In genomic region chr4:168129046-168129772, GRCh38 we compare ENCODE assay signal across 24 cellular contexts. TPM values are rescaled to one million over a fixed set of nuclear protein-coding genes. Genes with fewer than 3 reads are reported as not detected.
DNase-seq lines count a peak whose midpoint lies in the region; TF ChIP-seq lines count a peak whose summit lies in the region.
"Had no signal": no experiment of that assay in that cellular context is flagged by ENCODE, and none has a peak within 500 bp of the region (broad histone marks: within the 10 kb centered on the region; RNA-seq: fewer than 3 reads in every experiment).

No MANE protein-coding gene starts in this region.

- H2AFZ ChIP-seq in osteoblast (ENCODE audit: low read length): peak overlapping the region; percentile 21

- H3K27ac ChIP-seq in osteoblast (ENCODE audit: low read depth, low read length): peak overlapping the region; percentile 36
- H3K27ac ChIP-seq in coronary artery: no peak overlapping the region
- H3K27ac ChIP-seq: RWPE1 had no signal

- H3K9me3 ChIP-seq in HAP-1: no peaks in the 10 kb centered on the region
- H3K9me3 ChIP-seq in osteoblast (ENCODE audit: low read depth, low read length): no peaks in the 10 kb centered on the region

- in situ Hi-C loops in HAP-1 (cut with MboI; ENCODE audit: low sequenced_read_pairs): no loop called here

- DNase-seq in HAP-1 (ENCODE audit: low spot score in 2 of 2): peak; percentile 39 to 95
- DNase-seq in NCI-H526 treated with DMSO at 0.1 percent for 48 hours (lab: John Stamatoyannopoulos, UW): peak; percentile 25
- peak; percentile 71 for DNase-seq in fibroblast of the aortic adventitia (ENCODE audit: low read depth)
- DNase-seq in osteoblast (ENCODE audit: insufficient read length, low spot score, missing footprints): no peak
- no peak for DNase-seq in coronary artery (ENCODE audit: low spot score)
- no peak for DNase-seq in activated effector memory CD4-positive, alpha-beta T cell treated with anti-CD3 and anti-CD28 coated beads, Interleukin-2, amount 50 U/mL, for 16 hours
- no peak for DNase-seq in iPS-NIHi7 (ENCODE audit: extremely low spot score)
- no peak for DNase-seq in SK-N-DZ (ENCODE audit: low spot score)
- DNase-seq: ACHN, GOT3, KBM-7, MV-4-11, NCI-H1105, NCI-H1436 treated with DMSO at 0.1 percent for 48 hours, NCI-H187 treated with DMSO at 0.1 percent for 48 hours, NCI-H446 treated with DMSO at 0.1 percent for 48 hours, NCI-H69, SHP77, SW 1271 had no signal

- TF ChIP-seq CTCF in fibroblast of the aortic adventitia (IDR thresholded peaks at IDR 0.05; ENCODE audit: insufficient read depth, low read length) (no peak), osteoblast (IDR thresholded peaks at IDR 0.05; ENCODE audit: extremely low read depth, low read depth, low read length) (no peak), coronary artery (IDR thresholded peaks at IDR 0.05) (no peak)

- H3K36me3 ChIP-seq in HAP-1 (replicated peaks) (no peaks in the 10 kb centered on the region), osteoblast (ENCODE audit: insufficient read depth, low read length) (no peaks in the 10 kb centered on the region)

- H3K79me2 ChIP-seq in osteoblast (ENCODE audit: insufficient read depth, low read length): no peaks in the 10 kb centered on the region

- H4K20me1 ChIP-seq in osteoblast (ENCODE audit: insufficient read depth, low read length): no peaks in the 10 kb centered on the region

- peaks cover 16% of the 10 kb centered on the region for H3K4me1 ChIP-seq in HAP-1
- H3K4me1 ChIP-seq in osteoblast (ENCODE audit: insufficient read depth, low read length): peaks cover 23% of the 10 kb centered on the region

- no peaks in the 10 kb centered on the region for H3K27me3 ChIP-seq in HAP-1 (ENCODE audit: low read depth)
- H3K27me3 ChIP-seq in osteoblast (ENCODE audit: insufficient read depth, low read length): no peaks in the 10 kb centered on the region

- H3K4me2 ChIP-seq in osteoblast (ENCODE audit: insufficient read depth, low read length): peak overlapping the region; percentile 31

- H3K4me3 ChIP-seq in HAP-1: no peak overlapping the region
- no peak overlapping the region for H3K4me3 ChIP-seq in fibroblast of the aortic adventitia (ENCODE audit: low read depth, low read length)
- H3K4me3 ChIP-seq in osteoblast (ENCODE audit: insufficient read depth, low read length): no peak overlapping the region
- no peak overlapping the region for H3K4me3 ChIP-seq in coronary artery

RNA-seq across cellular contexts. Expression of gene ANXA10, which starts 36.9 kb away (rescaled TPM):
- total RNA-seq in fibroblast of the aortic adventitia (ENCODE audit: low replicate concordance) (7.0 and 83.5 TPM in 2 replicates), osteoblast (1.1 and 1.2 TPM in 2 replicates)
- not detected in 2 replicates for polyA plus RNA-seq in SK-N-DZ (2014; cell fraction: cytosol; rRNA removed)
- polyA plus RNA-seq in SK-N-DZ (2014; cell fraction: nucleus; rRNA removed): not detected in 2 replicates
- total RNA-seq: G401, MCF 10A, SK-MEL-5 had no signal
- polyA plus RNA-seq: BJ had no signal

Comparison
In these comparisons a context has a peak if more than half of its experiments do, and no peak if none do; other contexts are left out.
1. DNase-seq: peak in HAP-1 (2 of 2), NCI-H526 treated with DMSO at 0.1 percent for 48 hours (single experiment) and fibroblast of the aortic adventitia (single experiment); none in osteoblast (single experiment), coronary artery (single experiment), activated effector memory CD4-positive, alpha-beta T cell treated with anti-CD3 and anti-CD28 coated beads, Interleukin-2, amount 50 U/mL, for 16 hours (single experiment), iPS-NIHi7 (single experiment) and SK-N-DZ (single experiment).